In genomic region chr7:127254163-127254684, GRCh38 we compare ENCODE assay signal across 8 cellular contexts. TPM values are rescaled to one million over a fixed set of nuclear protein-coding genes. Genes with fewer than 3 reads are reported as not detected.
DNase-seq lines count a peak whose midpoint lies in the region; ATAC-seq and TF ChIP-seq lines count a peak whose summit lies in the region.

No MANE protein-coding gene starts in this region.

- no peaks in the 10 kb centered on the region for H4K20me1 ChIP-seq in SK-N-SH (ENCODE audit: insufficient read depth)
- no peaks in the 10 kb centered on the region for H4K20me1 ChIP-seq in hepatocyte (ENCODE audit: insufficient read depth, poor library complexity, severe bottlenecking)

- no peak overlapping the region for H3K27ac ChIP-seq in SK-N-SH (ENCODE audit: low read depth in 2 of 2, low read length in 1 of 2)
- H3K27ac ChIP-seq in SK-N-MC, result no peak overlapping the region
- H3K27ac ChIP-seq in hepatocyte, result no peak overlapping the region
- H3K27ac ChIP-seq in skin epidermis, result no peak overlapping the region
- H3K27ac ChIP-seq in body of pancreas, result no peak overlapping the region

- no peak overlapping the region for H2AFZ ChIP-seq in SK-N-SH (ENCODE audit: low read depth)
- no peak overlapping the region for H2AFZ ChIP-seq in hepatocyte

- H3K27me3 ChIP-seq in SK-N-SH (ENCODE audit: insufficient read depth) (peaks cover 50% of the 10 kb centered on the region), hepatocyte (peaks cover 66% of the 10 kb centered on the region), body of pancreas (peaks cover 0 to 3% of the 10 kb centered on the region in 2 donors)

- intact Hi-C loops in body of pancreas (cut with DNase I), result loop anchor here (10.0 kb wide), 1 partner anchor 449 kb away; no protein-coding TSS in a partner anchor

- H3K36me3 ChIP-seq in SK-N-SH (replicated peaks in 1 of 2; ENCODE audit: control insufficient read depth in 1 of 2, insufficient read depth in 2 of 2, low read length in 1 of 2) (no peaks in the 10 kb centered on the region), SK-N-MC (ENCODE audit: insufficient read depth, low read length) (no peaks in the 10 kb centered on the region), hepatocyte (replicated peaks; ENCODE audit: insufficient read depth, low read depth) (no peaks in the 10 kb centered on the region), body of pancreas (replicated peaks in 1 of 2; ENCODE audit: insufficient read depth in 1 of 2, low read depth in 2 of 2) (no peaks in the 10 kb centered on the region)

- no peak for DNase-seq in SK-N-SH
- no peak for DNase-seq in SK-N-MC (ENCODE audit: low read depth, low spot score)
- no peak for DNase-seq in hepatocyte (ENCODE audit: low spot score)
- DNase-seq in AG08395 (ENCODE audit: low spot score), result no peak
- DNase-seq in body of pancreas, result no peak
- DNase-seq in 8988T, result no peak

- no peaks in the 10 kb centered on the region for H3K9me2 ChIP-seq in SK-N-SH
- H3K9me2 ChIP-seq in hepatocyte (replicated peaks; ENCODE audit: insufficient read depth), result no peaks in the 10 kb centered on the region

- H3F3A ChIP-seq in SK-N-SH (replicated peaks; ENCODE audit: insufficient read depth), result no peaks in the 10 kb centered on the region

- WGBS in SK-N-SH (ENCODE audit: low lambda C conversion rate), result 24% methylated on average over 11 of the region's 11 CpGs
- 39% methylated on average over 11 of the region's 11 CpGs for WGBS in hepatocyte (ENCODE audit: low lambda C conversion rate, missing lambda C conversion rate)
- WGBS in body of pancreas, 2 donors, result 12 to 16% methylated on average over 11 of the region's 11 CpGs

- ATAC-seq in SK-N-SH treated with all-trans-retinoic acid at 6 μM for 48 hours, result no peak
- ATAC-seq in body of pancreas, result no peak

- H3K9ac ChIP-seq in SK-N-SH (no peak overlapping the region), SK-N-MC (ENCODE audit: insufficient read length) (no peak overlapping the region)

- TF ChIP-seq CTCF in SK-N-SH (IDR thresholded peaks at IDR 0.05) (no peak), hepatocyte (IDR thresholded peaks at IDR 0.05; ENCODE audit: poor library complexity) (no peak), body of pancreas (IDR thresholded peaks at IDR 0.05) (no peak)

- H3K79me2 ChIP-seq in SK-N-SH (ENCODE audit: insufficient read depth) (no peaks in the 10 kb centered on the region), hepatocyte (no peaks in the 10 kb centered on the region)

- TF ChIP-seq RAD21 in SK-N-SH (IDR thresholded peaks at IDR 0.05; ENCODE audit: low read length), result no peak

- H3K9me3 ChIP-seq in SK-N-SH (no peaks in the 10 kb centered on the region), SK-N-MC (ENCODE audit: low read depth, low read length) (no peaks in the 10 kb centered on the region), hepatocyte (ENCODE audit: low read depth) (no peaks in the 10 kb centered on the region), body of pancreas (no peaks in the 10 kb centered on the region)

- TF ChIP-seq EP300 in SK-N-SH (IDR thresholded peaks at IDR 0.05; ENCODE audit: borderline replicate concordance in 1 of 2, low read depth in 1 of 2, low read length in 1 of 2), result no peak

- H3K4me3 ChIP-seq in SK-N-SH (ENCODE audit: low read depth in 2 of 2, low read length in 1 of 2) (peak overlapping the region; percentile 69 to 77; a peak in 2 of 4 replicates), SK-N-MC (peak overlapping the region; percentile 96), hepatocyte (no peak overlapping the region), skin epidermis (peak overlapping the region in 6 of 7 experiments; percentile 46 to 65 (median 52)), body of pancreas (peak overlapping the region in 1 of 2 donors; percentile 85)

- no peak for TF ChIP-seq POLR2A in body of pancreas (IDR thresholded peaks at IDR 0.05)

- CTCF ChIA-PET in SK-N-SH (lab: Yijun Ruan, JAX), result interaction anchor here (0.6 to 5.3 kb wide), 62 partner anchors 9 to 1681 kb away, joined by 3 to 58 read pairs (median 4); partner anchors contain the start of genes PAX4 and ZNF800

- POLR2A ChIA-PET in SK-N-SH (lab: Yijun Ruan, JAX), result no interaction called here

- H3K4me2 ChIP-seq in SK-N-SH, result peak overlapping the region; percentile 86
- H3K4me2 ChIP-seq in hepatocyte, result peak overlapping the region; percentile 99

- H3K4me1 ChIP-seq in SK-N-SH (ENCODE audit: control insufficient read depth in 1 of 2, insufficient read depth in 2 of 2, low read depth in 1 of 2, low read length in 1 of 2) (peaks cover 0 to 24% of the 10 kb centered on the region in 2 experiments; a peak in 1 of 4 replicates), hepatocyte (ENCODE audit: insufficient read depth) (peaks cover 11% of the 10 kb centered on the region), body of pancreas (peaks cover 25% of the 10 kb centered on the region)

TF ChIP-seq in SK-N-SH, 30 proteins besides CTCF, POLR2A, EP300 and RAD21 (continues in another document):
- TF ChIP-seq MAX (IDR thresholded peaks at IDR 0.05; ENCODE audit: low read depth) (no peak), REST (IDR thresholded peaks at IDR 0.05; ENCODE audit: low read depth, low read length) (no peak)

TF ChIP-seq in SK-N-SH treated with all-trans-retinoic acid at 6 μM for 48 hours, 23 proteins besides CTCF, POLR2A, EP300 and RAD21 (continues in another document):
- TF ChIP-seq TSHZ2 (CRISPR knock-in tag; IDR thresholded peaks at IDR 0.05) (no peak), CREB5 (CRISPR knock-in tag; IDR thresholded peaks at IDR 0.05; ENCODE audit: low read depth) (no peak), CSDC2 (CRISPR knock-in tag; IDR thresholded peaks at IDR 0.05) (no peak), ZFP3 (CRISPR knock-in tag; IDR thresholded peaks at IDR 0.05) (no peak), ZC3H10 (CRISPR knock-in tag; IDR thresholded peaks at IDR 0.05) (no peak), ESRRG (CRISPR knock-in tag; IDR thresholded peaks at IDR 0.05) (no peak), POU6F1 (CRISPR knock-in tag; IDR thresholded peaks at IDR 0.05; ENCODE audit: borderline replicate concordance, low read depth) (no peak), TCF4 (CRISPR knock-in tag; IDR thresholded peaks at IDR 0.05; ENCODE audit: borderline replicate concordance) (no peak), SNAI2 (CRISPR knock-in tag; IDR thresholded peaks at IDR 0.05) (no peak), TOX (CRISPR knock-in tag; IDR thresholded peaks at IDR 0.05; ENCODE audit: borderline replicate concordance) (no peak)

RNA-seq across cellular contexts. Expression of gene GRM8, which starts 1.5 kb away (rescaled TPM):
- polyA plus RNA-seq in SK-N-SH (2012; rRNA removed), result 0.10 and 0.15 TPM in 2 replicates
- 0.09 and 0.13 TPM in 2 replicates for polyA plus RNA-seq in SK-N-SH (2012; cell fraction: cytosol; rRNA removed)
- 0.10 and 0.12 TPM in 2 replicates for polyA plus RNA-seq in SK-N-SH (2012; cell fraction: nucleus; rRNA removed)
- 2.9 and 4.5 TPM in 2 replicates for total RNA-seq in hepatocyte
- polyA plus RNA-seq in hepatocyte, result 0.62 and 0.96 TPM in 2 replicates
- total RNA-seq in body of pancreas, result 1 to 10 TPM in 1 of 2 donors, not detected in 1; 2.3 TPM
